In genomic region chr22:32753591-32753990, GRCh38 we compare ENCODE assay signal across 25 cellular contexts. TPM values are rescaled to one million over a fixed set of nuclear protein-coding genes. Genes with fewer than 3 reads are reported as not detected.
DNase-seq lines count a peak whose midpoint lies in the region; ATAC-seq and TF ChIP-seq lines count a peak whose summit lies in the region.
"Had no signal": no experiment of that assay in that cellular context is flagged by ENCODE, and none has a peak within 500 bp of the region (broad histone marks: within the 10 kb centered on the region; RNA-seq: fewer than 3 reads in every experiment).

No MANE protein-coding gene starts in this region.

- TF ChIP-seq EP300 in gastroesophageal sphincter (IDR thresholded peaks at IDR 0.05) = no peak
- TF ChIP-seq EP300 in stomach (IDR thresholded peaks at IDR 0.05) = no peak

- TF ChIP-seq CTCF in gastroesophageal sphincter (IDR thresholded peaks at IDR 0.05) = no peak
- TF ChIP-seq CTCF in nephron progenitor cell (IDR thresholded peaks at IDR 0.05) = no peak
- TF ChIP-seq CTCF in stomach (IDR thresholded peaks at IDR 0.05) = no peak

- peaks cover 38% of the 10 kb centered on the region for H3K4me1 Mint-ChIP-seq in nephron progenitor cell

- H3K27ac ChIP-seq in BLaER1 treated with 17β-estradiol and CSF1 and Interleukin-3, amounts not matched to agents 10 nM and 100 nM = no peak overlapping the region
- H3K27ac ChIP-seq in gastroesophageal sphincter (peak overlapping the region in 3 of 4 donors; percentile 55 to 66 (median 57)), stomach (peak overlapping the region in 3 of 5 donors; percentile 25 to 48 (median 27))
- H3K27ac ChIP-seq: parathyroid adenoma had no signal

- H3K4me2 ChIP-seq in BLaER1 treated with 17β-estradiol and CSF1 and Interleukin-3, amounts not matched to agents 10 nM and 100 nM = peak overlapping the region in 9 of 11 experiments; percentile 59 to 81 (median 69); a peak in 14 of 22 replicates
- H3K4me2 ChIP-seq: hepatocyte had no signal

- H3K4me1 ChIP-seq in BLaER1 treated with 17β-estradiol and CSF1 and Interleukin-3, amounts not matched to agents 10 nM and 100 nM = peaks cover 15 to 23% (median 17%) of the 10 kb centered on the region in 10 experiments
- H3K4me1 ChIP-seq in gastroesophageal sphincter (peaks cover 0 to 10% (median 0%) of the 10 kb centered on the region in 3 donors), stomach (no peaks in the 10 kb centered on the region)
- H3K4me1 ChIP-seq: parathyroid adenoma, testis had no signal

- peak overlapping the region; percentile 55 for H3K27ac Mint-ChIP-seq in nephron progenitor cell
- H3K27ac Mint-ChIP-seq: activated CD4-positive, alpha-beta memory T cell treated with anti-CD3 and anti-CD28 coated beads, Interleukin-2, amount 10 ng/mL, durations not matched to agents 7 days and 5 days had no signal

- ATAC-seq in gastroesophageal sphincter (no peak), GM21526 (IDR thresholded peaks at IDR 0.05; ENCODE audit: low FRiP score, unreplicated experiment) (no peak)

- no peaks in the 10 kb centered on the region for H3K9me3 Mint-ChIP-seq in nephron progenitor cell
- H3K9me3 Mint-ChIP-seq: activated CD4-positive, alpha-beta memory T cell treated with anti-CD3 and anti-CD28 coated beads, Interleukin-2, amount 10 ng/mL, durations not matched to agents 7 days and 5 days had no signal

- peaks cover 10% of the 10 kb centered on the region for H3K27me3 Mint-ChIP-seq in nephron progenitor cell (ENCODE audit: low read depth, poor library complexity)
- H3K27me3 Mint-ChIP-seq: activated CD4-positive, alpha-beta memory T cell treated with anti-CD3 and anti-CD28 coated beads, Interleukin-2, amount 10 ng/mL, durations not matched to agents 7 days and 5 days had no signal

- no peaks in the 10 kb centered on the region; a peak in 1 of 22 replicates for H3K9me3 ChIP-seq in BLaER1 treated with 17β-estradiol and CSF1 and Interleukin-3, amounts not matched to agents 10 nM and 100 nM (replicated peaks in 1 of 11)
- H3K9me3 ChIP-seq in gastroesophageal sphincter (no peaks in the 10 kb centered on the region), stomach (no peaks in the 10 kb centered on the region)
- H3K9me3 ChIP-seq: testis had no signal

- no peaks in the 10 kb centered on the region; a peak in 3 of 22 replicates for H4K20me1 ChIP-seq in BLaER1 treated with 17β-estradiol and CSF1 and Interleukin-3, amounts not matched to agents 10 nM and 100 nM

- TF ChIP-seq POLR2A in gastroesophageal sphincter (IDR thresholded peaks at IDR 0.05) (no peak), stomach (IDR thresholded peaks at IDR 0.05) (no peak)

- DNase-seq in nephron progenitor cell = no peak
- no peak for DNase-seq in stomach
- no peak for DNase-seq in 8988T
- DNase-seq in NCI-H510A (lab: John Stamatoyannopoulos, UW) = no peak
- DNase-seq: activated CD4-positive, alpha-beta memory T cell treated with anti-CD3 and anti-CD28 coated beads, Interleukin-2, amount 10 ng/mL, durations not matched to agents 7 days and 5 days; activated CD4-positive, alpha-beta T cell treated with anti-CD3 and anti-CD28 coated beads for 1 hour; activated CD8-positive, alpha-beta memory T cell treated with anti-CD3 and anti-CD28 coated beads, Interleukin-2, amount 50 U/mL, for 4 hours; activated naive CD4-positive, alpha-beta T cell; C1 segment of cervical spinal cord; dermis blood vessel endothelial cell; foreskin melanocyte; HCEC 1CT; Kasumi-1; left colon; NCI-H1436; NCI-H748 treated with DMSO at 0.1 percent for 48 hours; SHP77 treated with DMSO at 0.1 percent for 48 hours; stimulated activated CD4-positive, alpha-beta T cell treated with anti-CD3 and anti-CD28 coated beads, Interleukin-4, amount 100 ng/mL, for 24 hours; testis had no signal

- no peaks in the 10 kb centered on the region for H3K36me3 ChIP-seq in BLaER1 treated with 17β-estradiol and CSF1 and Interleukin-3, amounts not matched to agents 10 nM and 100 nM
- H3K36me3 ChIP-seq in gastroesophageal sphincter = no peaks in the 10 kb centered on the region
- H3K36me3 ChIP-seq in stomach = no peaks in the 10 kb centered on the region

- intact Hi-C loops in stomach (cut with DNase I; ENCODE audit: low total_unique reads) = no loop called here

- H3K4me3 Mint-ChIP-seq in nephron progenitor cell = no peak overlapping the region
- H3K4me3 Mint-ChIP-seq: activated CD4-positive, alpha-beta memory T cell treated with anti-CD3 and anti-CD28 coated beads, Interleukin-2, amount 10 ng/mL, durations not matched to agents 7 days and 5 days; neural crest cell had no signal

- H3K36me3 Mint-ChIP-seq in nephron progenitor cell (ENCODE audit: low read depth) = no peaks in the 10 kb centered on the region

- 77% methylated on average over 5 of the region's 6 CpGs; no CpG with 5 or more reads in 1 of the 2 donors for WGBS in gastroesophageal sphincter (ENCODE audit: low coverage in 1 of 2), 2 donors
- WGBS in stomach, 5 donors = 86 to 93% (median 87%) methylated on average over 6 of the region's 6 CpGs

- H3K9ac ChIP-seq in BLaER1 treated with 17β-estradiol and CSF1 and Interleukin-3, amounts not matched to agents 10 nM and 100 nM = no peak overlapping the region
- H3K9ac ChIP-seq: parathyroid adenoma had no signal

- no peak overlapping the region for H3K4me3 ChIP-seq in BLaER1 treated with 17β-estradiol and CSF1 and Interleukin-3, amounts not matched to agents 10 nM and 100 nM
- H3K4me3 ChIP-seq in gastroesophageal sphincter (no peak overlapping the region), stomach (no peak overlapping the region)
- H3K4me3 ChIP-seq: hepatocyte, testis had no signal

- H3K27me3 ChIP-seq in BLaER1 treated with 17β-estradiol and CSF1 and Interleukin-3, amounts not matched to agents 10 nM and 100 nM = peaks cover 0 to 13% (median 0%) of the 10 kb centered on the region in 11 experiments; a peak in 5 of 22 replicates
- no peaks in the 10 kb centered on the region for H3K27me3 ChIP-seq in gastroesophageal sphincter
- no peaks in the 10 kb centered on the region for H3K27me3 ChIP-seq in stomach
- H3K27me3 ChIP-seq: hepatocyte, testis had no signal

RNA-seq across cellular contexts. Expression of gene TIMP3, which starts 47.9 kb away (rescaled TPM):
- total RNA-seq in gastroesophageal sphincter (100 to 1,000 TPM; 560 to 818 (median 738) TPM), stomach (100 to 1,000 TPM; 103 to 248 (median 212) TPM)
- polyA plus RNA-seq in stomach = 10 to 100 TPM; 30.4 to 55.9 (median 39.4) TPM
- total RNA-seq: activated CD4-positive, alpha-beta memory T cell treated with anti-CD3 and anti-CD28 coated beads, Interleukin-2, amount 10 ng/mL, durations not matched to agents 7 days and 5 days had no signal

Comparison
In these comparisons a context has a peak if more than half of its experiments do, and no peak if none do; other contexts are left out.
1. H3K27ac ChIP-seq: peak in gastroesophageal sphincter (3 of 4) and stomach (3 of 5); none in BLaER1 treated with 17β-estradiol and CSF1 and Interleukin-3, amounts not matched to agents 10 nM and 100 nM (0 of 11).